Comparison of ENCODE assay signal across 26 cellular contexts in the genomic region with DNA sequence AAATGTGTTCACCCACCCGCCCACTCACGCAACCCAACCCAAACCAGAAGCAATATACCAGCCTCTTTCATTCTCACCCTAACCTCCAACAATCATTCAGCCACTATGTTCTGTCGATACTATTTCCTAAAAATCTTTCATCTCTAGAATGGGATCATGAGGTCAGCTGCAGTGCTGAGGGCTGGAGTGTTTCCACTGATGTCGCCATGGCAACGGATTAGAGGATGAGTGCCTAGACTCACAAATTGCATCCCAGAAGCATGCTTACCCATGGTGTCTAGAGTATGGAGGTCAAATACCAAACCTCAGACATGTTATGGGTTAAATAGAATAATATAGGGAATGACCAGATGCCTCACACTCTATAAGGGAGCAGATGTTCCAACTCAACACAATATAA.
DNase-seq lines count a peak whose midpoint lies in the region; ATAC-seq and TF ChIP-seq lines count a peak whose summit lies in the region.
"Had no signal": no experiment of that assay in that cellular context is flagged by ENCODE, and none has a peak within 500 bp of the region (broad histone marks: within the 10 kb centered on the region; RNA-seq: fewer than 3 reads in every experiment).

No MANE protein-coding gene starts in this region.

- 80% methylated on average over 5 of the region's 5 CpGs for WGBS in esophagus muscularis mucosa

- H3K36me3 ChIP-seq in BE2C (no peaks in the 10 kb centered on the region), GM23338 (ENCODE audit: insufficient read depth) (no peaks in the 10 kb centered on the region), esophagus muscularis mucosa (no peaks in the 10 kb centered on the region)
- H3K36me3 ChIP-seq: brain microvascular endothelial cell, lower lobe of right lung, MG63, spleen had no signal

- H4K20me1 ChIP-seq in GM23338 (replicated peaks; ENCODE audit: insufficient read depth) = peaks cover 4% of the 10 kb centered on the region; the same call in 1 of the 2 replicates

- TF ChIP-seq POLR2A in esophagus muscularis mucosa (IDR thresholded peaks at IDR 0.05; ENCODE audit: low read depth) = no peak

- H3K9me3 Mint-ChIP-seq in GM23338 (no peaks in the 10 kb centered on the region), glutamatergic neuron (ENCODE audit: unreplicated experiment) (peaks cover 14% of the 10 kb centered on the region)
- H3K9me3 Mint-ChIP-seq: nephron, type B pancreatic cell had no signal

- TF ChIP-seq EP300 in esophagus muscularis mucosa (IDR thresholded peaks at IDR 0.05) = no peak

- H3K9me3 ChIP-seq in BE2C (no peaks in the 10 kb centered on the region), esophagus muscularis mucosa (no peaks in the 10 kb centered on the region)
- H3K9me3 ChIP-seq: lower lobe of right lung, MG63 had no signal

- H3K4me1 Mint-ChIP-seq in GM23338 (peaks cover 85% of the 10 kb centered on the region), glutamatergic neuron (ENCODE audit: low read depth, unreplicated experiment) (peaks cover 60% of the 10 kb centered on the region)
- H3K4me1 Mint-ChIP-seq: activated B cell treated with CpG ODN at 0.5 μM for 24 hours; activated naive CD4-positive, alpha-beta T cell treated with anti-CD3 and anti-CD28 coated beads, Interleukin-2, amount 10 ng/mL, durations not matched to agents 7 days and 5 days; nephron had no signal

- peaks cover 11% of the 10 kb centered on the region for H3K27me3 Mint-ChIP-seq in GM23338 (ENCODE audit: insufficient read depth, low read depth, poor library complexity)
- H3K27me3 Mint-ChIP-seq in glutamatergic neuron (ENCODE audit: unreplicated experiment) = peaks cover 9% of the 10 kb centered on the region
- H3K27me3 Mint-ChIP-seq: activated B cell treated with CpG ODN at 0.5 μM for 24 hours; activated naive CD4-positive, alpha-beta T cell treated with anti-CD3 and anti-CD28 coated beads, Interleukin-2, amount 10 ng/mL, durations not matched to agents 7 days and 5 days had no signal

- H3F3A ChIP-seq in GM23338 (replicated peaks; ENCODE audit: low read depth) = peaks cover 4% of the 10 kb centered on the region; the same call in 1 of the 2 replicates

- no peak overlapping the region for H3K4me2 ChIP-seq in GM23338

- peak overlapping the region; percentile 86 for H3K27ac Mint-ChIP-seq in GM23338
- peak overlapping the region; percentile 49 for H3K27ac Mint-ChIP-seq in glutamatergic neuron (ENCODE audit: unreplicated experiment)
- H3K27ac Mint-ChIP-seq: activated B cell treated with CpG ODN at 0.5 μM for 24 hours; activated naive CD4-positive, alpha-beta T cell treated with anti-CD3 and anti-CD28 coated beads, Interleukin-2, amount 10 ng/mL, durations not matched to agents 7 days and 5 days; activated T-helper 1 cell treated with anti-CD3 and anti-CD28 coated beads, Interleukin-12 subunit alpha, Interleukin-12 subunit beta, Interleukin-2, Interleukin-4 antibody, amounts not matched to agents 30 ng/mL and 10 ng/mL and 1 ng/mL, durations not matched to agents 14 hours and 24 hours and 36 hours; nephron; type B pancreatic cell had no signal

- H3K9me2 ChIP-seq in GM23338 (ENCODE audit: insufficient read depth) = peaks cover 20% of the 10 kb centered on the region

- H3K27ac ChIP-seq in GM23338 (ENCODE audit: low read depth) = peak overlapping the region; percentile 76; the same call in 1 of the 2 replicates
- no peak overlapping the region for H3K27ac ChIP-seq in esophagus muscularis mucosa (replicated peaks in 1 of 4)
- H3K27ac ChIP-seq: brain microvascular endothelial cell, epithelial cell of prostate, lower lobe of right lung, spleen had no signal

- no peak overlapping the region for H2AFZ ChIP-seq in GM23338

- H3K27me3 ChIP-seq in BE2C = no peaks in the 10 kb centered on the region
- H3K27me3 ChIP-seq in GM23338 (ENCODE audit: insufficient read depth) = no peaks in the 10 kb centered on the region
- H3K27me3 ChIP-seq in esophagus muscularis mucosa = no peaks in the 10 kb centered on the region
- H3K27me3 ChIP-seq: brain microvascular endothelial cell, MG63, spleen had no signal

- H3K4me3 Mint-ChIP-seq in GM23338 (no peak overlapping the region), glutamatergic neuron (ENCODE audit: unreplicated experiment) (no peak overlapping the region)
- H3K4me3 Mint-ChIP-seq: activated B cell treated with CpG ODN at 0.5 μM for 24 hours; activated naive CD4-positive, alpha-beta T cell treated with anti-CD3 and anti-CD28 coated beads, Interleukin-2, amount 10 ng/mL, durations not matched to agents 7 days and 5 days; activated T-helper 1 cell treated with anti-CD3 and anti-CD28 coated beads, Interleukin-12 subunit alpha, Interleukin-12 subunit beta, Interleukin-2, Interleukin-4 antibody, amounts not matched to agents 30 ng/mL and 10 ng/mL and 1 ng/mL, durations not matched to agents 14 hours and 24 hours and 36 hours; nephron; type B pancreatic cell had no signal

- ATAC-seq in GM23338 = no peak; the same call in 2 of the 3 replicates
- ATAC-seq: lower lobe of right lung, right cardiac atrium had no signal

- H3K36me3 Mint-ChIP-seq in GM23338 (ENCODE audit: low read depth) (peaks cover 16% of the 10 kb centered on the region), glutamatergic neuron (ENCODE audit: unreplicated experiment) (peaks cover 13% of the 10 kb centered on the region)
- H3K36me3 Mint-ChIP-seq: activated naive CD4-positive, alpha-beta T cell treated with anti-CD3 and anti-CD28 coated beads, Interleukin-2, amount 10 ng/mL, durations not matched to agents 7 days and 5 days; type B pancreatic cell had no signal

- peaks cover 78% of the 10 kb centered on the region for H3K79me2 ChIP-seq in GM23338 (replicated peaks; ENCODE audit: insufficient read depth)

- intact Hi-C loops in esophagus muscularis mucosa (cut with DNase I) = no loop called here

- H3K4me3 ChIP-seq in BE2C (ENCODE audit: low read depth, low read length) (no peak overlapping the region), GM23338 (no peak overlapping the region), esophagus muscularis mucosa (no peak overlapping the region)
- H3K4me3 ChIP-seq: lower lobe of right lung, MG63, spleen had no signal

- no peak for TF ChIP-seq CTCF in BE2C (IDR thresholded peaks at IDR 0.05; ENCODE audit: low read depth, low read length)
- TF ChIP-seq CTCF in GM23338 (conservative IDR thresholded peaks at IDR 0.05; ENCODE audit: low read depth in 2 of 2) = no peak
- no peak for TF ChIP-seq CTCF in glutamatergic neuron (IDR thresholded peaks at IDR 0.05; ENCODE audit: partially characterized antibody, unreplicated experiment)
- TF ChIP-seq CTCF in esophagus muscularis mucosa (IDR thresholded peaks at IDR 0.05) = no peak

- H3K4me1 ChIP-seq in BE2C (peaks cover 7% of the 10 kb centered on the region; the same call in 1 of the 2 replicates), GM23338 (ENCODE audit: insufficient read depth) (peaks cover 65% of the 10 kb centered on the region), esophagus muscularis mucosa (no peaks in the 10 kb centered on the region)
- H3K4me1 ChIP-seq: lower lobe of right lung, spleen had no signal

- DNase-seq in BE2C (peak; percentile 26), GM23338 (ENCODE audit: low spot score) (peak; percentile 58), SHP77 (lab: John Stamatoyannopoulos, UW) (peak; percentile 20 to 33), glutamatergic neuron (peak; percentile 48), NCI-H1436 (lab: John Stamatoyannopoulos, UW) (no peak), esophagus muscularis mucosa (ENCODE audit: extremely low spot score) (no peak), NCI-H1092 treated with DMSO at 0.1 percent for 48 hours (lab: John Stamatoyannopoulos, UW) (no peak)
- DNase-seq: activated B cell treated with CpG ODN at 0.5 μM for 24 hours; activated naive CD4-positive, alpha-beta T cell treated with anti-CD3 and anti-CD28 coated beads, Interleukin-2, amount 10 ng/mL, durations not matched to agents 7 days and 5 days; brain microvascular endothelial cell; C1 segment of cervical spinal cord; head of caudate nucleus; KG1; lower lobe of right lung; MG63; posterior cingulate gyrus; right cardiac atrium; Right ventricle myocardium superior; spleen; stimulated activated CD4-positive, alpha-beta T cell treated with anti-CD3 and anti-CD28 coated beads, Interleukin-4, amount 100 ng/mL, for 1 hour; SW 1271; T-helper 9 cell had no signal

TF ChIP-seq in GM23338, 12 proteins besides CTCF, POLR2A, EP300 and RAD21 (continues in another document):
- no peak for TF ChIP-seq CREB1 (CRISPR knock-in tag; IDR thresholded peaks at IDR 0.05; ENCODE audit: low read depth)
- TF ChIP-seq POLR2AphosphoS5 (IDR thresholded peaks at IDR 0.05; ENCODE audit: low read depth) = no peak
- no peak for TF ChIP-seq EZH2phosphoT487 (IDR thresholded peaks at IDR 0.05; ENCODE audit: unreplicated experiment)
- TF ChIP-seq, protein P1, sequence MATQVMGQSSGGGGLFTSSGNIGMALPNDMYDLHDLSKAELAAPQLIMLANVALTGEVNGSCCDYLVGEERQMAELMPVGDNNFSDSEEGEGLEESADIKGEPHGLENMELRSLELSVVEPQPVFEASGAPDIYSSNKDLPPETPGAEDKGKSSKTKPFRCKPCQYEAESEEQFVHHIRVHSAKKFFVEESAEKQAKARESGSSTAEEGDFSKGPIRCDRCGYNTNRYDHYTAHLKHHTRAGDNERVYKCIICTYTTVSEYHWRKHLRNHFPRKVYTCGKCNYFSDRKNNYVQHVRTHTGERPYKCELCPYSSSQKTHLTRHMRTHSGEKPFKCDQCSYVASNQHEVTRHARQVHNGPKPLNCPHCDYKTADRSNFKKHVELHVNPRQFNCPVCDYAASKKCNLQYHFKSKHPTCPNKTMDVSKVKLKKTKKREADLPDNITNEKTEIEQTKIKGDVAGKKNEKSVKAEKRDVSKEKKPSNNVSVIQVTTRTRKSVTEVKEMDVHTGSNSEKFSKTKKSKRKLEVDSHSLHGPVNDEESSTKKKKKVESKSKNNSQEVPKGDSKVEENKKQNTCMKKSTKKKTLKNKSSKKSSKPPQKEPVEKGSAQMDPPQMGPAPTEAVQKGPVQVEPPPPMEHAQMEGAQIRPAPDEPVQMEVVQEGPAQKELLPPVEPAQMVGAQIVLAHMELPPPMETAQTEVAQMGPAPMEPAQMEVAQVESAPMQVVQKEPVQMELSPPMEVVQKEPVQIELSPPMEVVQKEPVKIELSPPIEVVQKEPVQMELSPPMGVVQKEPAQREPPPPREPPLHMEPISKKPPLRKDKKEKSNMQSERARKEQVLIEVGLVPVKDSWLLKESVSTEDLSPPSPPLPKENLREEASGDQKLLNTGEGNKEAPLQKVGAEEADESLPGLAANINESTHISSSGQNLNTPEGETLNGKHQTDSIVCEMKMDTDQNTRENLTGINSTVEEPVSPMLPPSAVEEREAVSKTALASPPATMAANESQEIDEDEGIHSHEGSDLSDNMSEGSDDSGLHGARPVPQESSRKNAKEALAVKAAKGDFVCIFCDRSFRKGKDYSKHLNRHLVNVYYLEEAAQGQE (IDR thresholded peaks at IDR 0.05; ENCODE audit: unreplicated experiment) = no peak
- no peak for TF ChIP-seq STAT1 (IDR thresholded peaks at IDR 0.05; ENCODE audit: unreplicated experiment)
- no peak for TF ChIP-seq ZNF114 (CRISPR knock-in tag; IDR thresholded peaks at IDR 0.05)
- no peak for TF ChIP-seq EZH2 (IDR thresholded peaks at IDR 0.05; ENCODE audit: low read depth, unreplicated experiment)

Comparison
In these comparisons a context has a peak if more than half of its experiments do, and no peak if none do; other contexts are left out.
1. DNase-seq: peak in BE2C (single experiment), GM23338 (single experiment), SHP77 (2 of 2) and glutamatergic neuron (single experiment); none in NCI-H1436 (single experiment), esophagus muscularis mucosa (single experiment) and NCI-H1092 treated with DMSO at 0.1 percent for 48 hours (single experiment).